In genomic region chr11:115740365-115740764, GRCh38 we compare ENCODE assay signal across 3 cellular contexts.
A peak's percentile ranks its signal among the peaks of the same experiment; 100 is the strongest.
TF ChIP-seq lines count a peak whose summit lies in the region.

No MANE protein-coding gene starts in this region.

TF ChIP-seq in A549, 52 proteins besides CTCF, POLR2A, EP300 and RAD21:
- TF ChIP-seq MAFK (IDR thresholded peaks at IDR 0.05; ENCODE audit: partially characterized antibody), result peak; percentile 10
- no peak for TF ChIP-seq EHF (CRISPR knock-in tag; IDR thresholded peaks at IDR 0.05)

TF ChIP-seq in IMR-90, 13 proteins besides CTCF, POLR2A, EP300 and RAD21:
- no peak for TF ChIP-seq CHD1 (IDR thresholded peaks at IDR 0.05; ENCODE audit: low read depth, low read length)
- TF ChIP-seq MAFK (IDR thresholded peaks at IDR 0.05; ENCODE audit: low read depth, low read length), result peak; percentile 47; the same call in 1 of the 2 replicates

TF ChIP-seq in HepG2, 621 proteins besides CTCF, POLR2A, EP300 and RAD21:
- TF ChIP-seq ZNF615 (CRISPR knock-in tag; IDR thresholded peaks at IDR 0.05; ENCODE audit: borderline replicate concordance) (no peak), SCMH1 (CRISPR knock-in tag; IDR thresholded peaks at IDR 0.05; ENCODE audit: borderline replicate concordance) (no peak), MAFK (conservative IDR thresholded peaks at IDR 0.05 in 1 of 2, IDR thresholded peaks at IDR 0.05 in 1 of 2; ENCODE audit: low read length in 2 of 2) (peak; percentile 60 to 78), MAFF (IDR thresholded peaks at IDR 0.05; ENCODE audit: low read depth, low read length) (peak; percentile 82)
